ENCODE assay signal across 1 cellular context in the genomic region with DNA sequence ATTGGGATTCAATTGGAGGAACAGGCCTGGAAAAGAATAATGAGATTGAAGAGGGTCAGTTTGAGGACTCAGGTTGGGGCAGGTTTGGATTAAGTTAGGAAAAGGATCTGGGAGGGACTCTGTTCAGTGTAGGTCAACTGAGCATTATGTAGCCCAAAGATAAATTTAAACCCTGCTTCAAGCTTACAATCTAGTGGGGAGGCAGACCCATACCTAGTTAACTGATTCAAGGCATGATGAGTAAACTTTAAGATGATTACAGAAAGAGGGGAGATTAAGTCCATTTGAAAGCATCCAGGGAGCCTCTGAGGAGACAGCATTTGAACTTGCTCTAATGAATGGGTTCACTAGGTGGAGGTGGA.
TF ChIP-seq lines count a peak whose summit lies in the region.

No MANE protein-coding gene starts in this region.

TF ChIP-seq in IMR-90, 13 proteins besides CTCF, POLR2A, EP300 and RAD21:
- TF ChIP-seq NFE2L2 (IDR thresholded peaks at IDR 0.05; ENCODE audit: low read depth, low read length) (no peak), MAFK (IDR thresholded peaks at IDR 0.05; ENCODE audit: low read depth, low read length) (no peak), MXI1 (IDR thresholded peaks at IDR 0.05; ENCODE audit: borderline replicate concordance, low read depth, low read length) (no peak), BHLHE40 (IDR thresholded peaks at IDR 0.05; ENCODE audit: low read depth, low read length) (no peak), FOS (IDR thresholded peaks at IDR 0.05; ENCODE audit: low read depth, low read length) (no peak), CEBPB (IDR thresholded peaks at IDR 0.05; ENCODE audit: low read depth, low read length) (no peak), CHD1 (IDR thresholded peaks at IDR 0.05; ENCODE audit: low read depth, low read length) (no peak), MAZ (IDR thresholded peaks at IDR 0.05; ENCODE audit: borderline replicate concordance, low read depth, low read length) (no peak), SMC3 (IDR thresholded peaks at IDR 0.05; ENCODE audit: low read depth, low read length) (no peak), RCOR1 (IDR thresholded peaks at IDR 0.05; ENCODE audit: insufficient replicate concordance, low read length) (no peak), RFX5 (IDR thresholded peaks at IDR 0.05; ENCODE audit: low read depth, low read length) (no peak)
- TF ChIP-seq, protein P1, sequence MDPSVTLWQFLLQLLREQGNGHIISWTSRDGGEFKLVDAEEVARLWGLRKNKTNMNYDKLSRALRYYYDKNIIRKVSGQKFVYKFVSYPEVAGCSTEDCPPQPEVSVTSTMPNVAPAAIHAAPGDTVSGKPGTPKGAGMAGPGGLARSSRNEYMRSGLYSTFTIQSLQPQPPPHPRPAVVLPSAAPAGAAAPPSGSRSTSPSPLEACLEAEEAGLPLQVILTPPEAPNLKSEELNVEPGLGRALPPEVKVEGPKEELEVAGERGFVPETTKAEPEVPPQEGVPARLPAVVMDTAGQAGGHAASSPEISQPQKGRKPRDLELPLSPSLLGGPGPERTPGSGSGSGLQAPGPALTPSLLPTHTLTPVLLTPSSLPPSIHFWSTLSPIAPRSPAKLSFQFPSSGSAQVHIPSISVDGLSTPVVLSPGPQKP (IDR thresholded peaks at IDR 0.05; ENCODE audit: borderline replicate concordance, low read depth, low read length): no peak
- TF ChIP-seq, protein P2, sequence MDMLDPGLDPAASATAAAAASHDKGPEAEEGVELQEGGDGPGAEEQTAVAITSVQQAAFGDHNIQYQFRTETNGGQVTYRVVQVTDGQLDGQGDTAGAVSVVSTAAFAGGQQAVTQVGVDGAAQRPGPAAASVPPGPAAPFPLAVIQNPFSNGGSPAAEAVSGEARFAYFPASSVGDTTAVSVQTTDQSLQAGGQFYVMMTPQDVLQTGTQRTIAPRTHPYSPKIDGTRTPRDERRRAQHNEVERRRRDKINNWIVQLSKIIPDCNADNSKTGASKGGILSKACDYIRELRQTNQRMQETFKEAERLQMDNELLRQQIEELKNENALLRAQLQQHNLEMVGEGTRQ (IDR thresholded peaks at IDR 0.05; ENCODE audit: low read depth, low read length): no peak
